ENCODE assay signal across 1 cellular context in genomic region chr10:5284311-5285057, GRCh38.
TF ChIP-seq lines count a peak whose summit lies in the region.

No MANE protein-coding gene starts in this region.

TF ChIP-seq in K562, 482 proteins besides CTCF, POLR2A, EP300 and RAD21 (continued from another document and continues in another):
- TF ChIP-seq ZNF75A (CRISPR knock-in tag; IDR thresholded peaks at IDR 0.05) (no peak), ZFP1 (CRISPR knock-in tag; IDR thresholded peaks at IDR 0.05) (no peak), POLR2H (tag; IDR thresholded peaks at IDR 0.05; ENCODE audit: low read depth) (peak; percentile 63), ZNF124 (CRISPR knock-in tag; IDR thresholded peaks at IDR 0.05) (no peak), HIVEP1 (CRISPR knock-in tag; IDR thresholded peaks at IDR 0.05) (no peak), SREBF2 (CRISPR knock-in tag; IDR thresholded peaks at IDR 0.05) (no peak), HNRNPUL1 (IDR thresholded peaks at IDR 0.05; ENCODE audit: low read length) (no peak), CBX5 (IDR thresholded peaks at IDR 0.05; ENCODE audit: borderline replicate concordance, low read depth) (no peak), THAP12 (CRISPR knock-in tag; IDR thresholded peaks at IDR 0.05) (no peak), ZFP30 (CRISPR knock-in tag; IDR thresholded peaks at IDR 0.05; ENCODE audit: borderline replicate concordance) (no peak), ZNF174 (CRISPR knock-in tag; IDR thresholded peaks at IDR 0.05) (no peak), ZNF431 (CRISPR knock-in tag; IDR thresholded peaks at IDR 0.05) (no peak), TCF15 (CRISPR knock-in tag; IDR thresholded peaks at IDR 0.05) (no peak), KLF13 (tag; IDR thresholded peaks at IDR 0.05; ENCODE audit: borderline replicate concordance, low read depth) (0 out of 2 replicates have a peak, but pooled peaks have one; percentile 52), IRF1 (CRISPR knock-in tag; IDR thresholded peaks at IDR 0.05; ENCODE audit: borderline replicate concordance) (no peak), ZNF384 (IDR thresholded peaks at IDR 0.05; ENCODE audit: low read depth, low read length) (no peak), FOXJ2 (tag; IDR thresholded peaks at IDR 0.05) (no peak), NFATC3 (IDR thresholded peaks at IDR 0.05) (no peak), FOXK1 (CRISPR knock-in tag; IDR thresholded peaks at IDR 0.05; ENCODE audit: borderline replicate concordance) (no peak), KHSRP (IDR thresholded peaks at IDR 0.05) (no peak), ZNF766 (CRISPR knock-in tag; conservative IDR thresholded peaks at IDR 0.05) (0 out of 2 replicates have a peak, but pooled peaks have one; percentile 32), ZNF639 (CRISPR knock-in tag; conservative IDR thresholded peaks at IDR 0.05 in 1 of 2, IDR thresholded peaks at IDR 0.05 in 1 of 2) (peak in 1 of 2 experiments; percentile 58; a peak in 2 of 4 replicates), ZBTB5 (IDR thresholded peaks at IDR 0.05) (no peak), SRF (CRISPR knock-in tag; IDR thresholded peaks at IDR 0.05) (no peak), ARHGAP35 (IDR thresholded peaks at IDR 0.05; ENCODE audit: partially characterized antibody) (no peak), SRSF3 (IDR thresholded peaks at IDR 0.05; ENCODE audit: insufficient read depth, low read length) (no peak), SPI1 (IDR thresholded peaks at IDR 0.05; ENCODE audit: borderline replicate concordance, low read depth, low read length) (peak; percentile 92), ZNF212 (CRISPR knock-in tag; IDR thresholded peaks at IDR 0.05) (no peak), MAZ (CRISPR knock-in tag; conservative IDR thresholded peaks at IDR 0.05 in 1 of 2, IDR thresholded peaks at IDR 0.05 in 1 of 2) (no peak), ARID4B (CRISPR knock-in tag; IDR thresholded peaks at IDR 0.05) (no peak), SMAD2 (IDR thresholded peaks at IDR 0.05; ENCODE audit: low read depth, low read length) (no peak), ZNF586 (CRISPR knock-in tag; conservative IDR thresholded peaks at IDR 0.05) (no peak), CBX1 (IDR thresholded peaks at IDR 0.05; ENCODE audit: low read depth) (no peak), SOX6 (IDR thresholded peaks at IDR 0.05) (peak; percentile 60; the same call in 1 of the 2 replicates), ZNF224 (CRISPR knock-in tag; IDR thresholded peaks at IDR 0.05) (no peak), EP400 (IDR thresholded peaks at IDR 0.05) (peak; percentile 68), PHTF2 (CRISPR knock-in tag; IDR thresholded peaks at IDR 0.05) (no peak)
- TF ChIP-seq, protein P1, sequence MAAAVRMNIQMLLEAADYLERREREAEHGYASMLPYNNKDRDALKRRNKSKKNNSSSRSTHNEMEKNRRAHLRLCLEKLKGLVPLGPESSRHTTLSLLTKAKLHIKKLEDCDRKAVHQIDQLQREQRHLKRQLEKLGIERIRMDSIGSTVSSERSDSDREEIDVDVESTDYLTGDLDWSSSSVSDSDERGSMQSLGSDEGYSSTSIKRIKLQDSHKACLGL (CRISPR knock-in tag; IDR thresholded peaks at IDR 0.05; ENCODE audit: borderline replicate concordance, poor library complexity, severe bottlenecking) = no peak
- TF ChIP-seq, protein P2, sequence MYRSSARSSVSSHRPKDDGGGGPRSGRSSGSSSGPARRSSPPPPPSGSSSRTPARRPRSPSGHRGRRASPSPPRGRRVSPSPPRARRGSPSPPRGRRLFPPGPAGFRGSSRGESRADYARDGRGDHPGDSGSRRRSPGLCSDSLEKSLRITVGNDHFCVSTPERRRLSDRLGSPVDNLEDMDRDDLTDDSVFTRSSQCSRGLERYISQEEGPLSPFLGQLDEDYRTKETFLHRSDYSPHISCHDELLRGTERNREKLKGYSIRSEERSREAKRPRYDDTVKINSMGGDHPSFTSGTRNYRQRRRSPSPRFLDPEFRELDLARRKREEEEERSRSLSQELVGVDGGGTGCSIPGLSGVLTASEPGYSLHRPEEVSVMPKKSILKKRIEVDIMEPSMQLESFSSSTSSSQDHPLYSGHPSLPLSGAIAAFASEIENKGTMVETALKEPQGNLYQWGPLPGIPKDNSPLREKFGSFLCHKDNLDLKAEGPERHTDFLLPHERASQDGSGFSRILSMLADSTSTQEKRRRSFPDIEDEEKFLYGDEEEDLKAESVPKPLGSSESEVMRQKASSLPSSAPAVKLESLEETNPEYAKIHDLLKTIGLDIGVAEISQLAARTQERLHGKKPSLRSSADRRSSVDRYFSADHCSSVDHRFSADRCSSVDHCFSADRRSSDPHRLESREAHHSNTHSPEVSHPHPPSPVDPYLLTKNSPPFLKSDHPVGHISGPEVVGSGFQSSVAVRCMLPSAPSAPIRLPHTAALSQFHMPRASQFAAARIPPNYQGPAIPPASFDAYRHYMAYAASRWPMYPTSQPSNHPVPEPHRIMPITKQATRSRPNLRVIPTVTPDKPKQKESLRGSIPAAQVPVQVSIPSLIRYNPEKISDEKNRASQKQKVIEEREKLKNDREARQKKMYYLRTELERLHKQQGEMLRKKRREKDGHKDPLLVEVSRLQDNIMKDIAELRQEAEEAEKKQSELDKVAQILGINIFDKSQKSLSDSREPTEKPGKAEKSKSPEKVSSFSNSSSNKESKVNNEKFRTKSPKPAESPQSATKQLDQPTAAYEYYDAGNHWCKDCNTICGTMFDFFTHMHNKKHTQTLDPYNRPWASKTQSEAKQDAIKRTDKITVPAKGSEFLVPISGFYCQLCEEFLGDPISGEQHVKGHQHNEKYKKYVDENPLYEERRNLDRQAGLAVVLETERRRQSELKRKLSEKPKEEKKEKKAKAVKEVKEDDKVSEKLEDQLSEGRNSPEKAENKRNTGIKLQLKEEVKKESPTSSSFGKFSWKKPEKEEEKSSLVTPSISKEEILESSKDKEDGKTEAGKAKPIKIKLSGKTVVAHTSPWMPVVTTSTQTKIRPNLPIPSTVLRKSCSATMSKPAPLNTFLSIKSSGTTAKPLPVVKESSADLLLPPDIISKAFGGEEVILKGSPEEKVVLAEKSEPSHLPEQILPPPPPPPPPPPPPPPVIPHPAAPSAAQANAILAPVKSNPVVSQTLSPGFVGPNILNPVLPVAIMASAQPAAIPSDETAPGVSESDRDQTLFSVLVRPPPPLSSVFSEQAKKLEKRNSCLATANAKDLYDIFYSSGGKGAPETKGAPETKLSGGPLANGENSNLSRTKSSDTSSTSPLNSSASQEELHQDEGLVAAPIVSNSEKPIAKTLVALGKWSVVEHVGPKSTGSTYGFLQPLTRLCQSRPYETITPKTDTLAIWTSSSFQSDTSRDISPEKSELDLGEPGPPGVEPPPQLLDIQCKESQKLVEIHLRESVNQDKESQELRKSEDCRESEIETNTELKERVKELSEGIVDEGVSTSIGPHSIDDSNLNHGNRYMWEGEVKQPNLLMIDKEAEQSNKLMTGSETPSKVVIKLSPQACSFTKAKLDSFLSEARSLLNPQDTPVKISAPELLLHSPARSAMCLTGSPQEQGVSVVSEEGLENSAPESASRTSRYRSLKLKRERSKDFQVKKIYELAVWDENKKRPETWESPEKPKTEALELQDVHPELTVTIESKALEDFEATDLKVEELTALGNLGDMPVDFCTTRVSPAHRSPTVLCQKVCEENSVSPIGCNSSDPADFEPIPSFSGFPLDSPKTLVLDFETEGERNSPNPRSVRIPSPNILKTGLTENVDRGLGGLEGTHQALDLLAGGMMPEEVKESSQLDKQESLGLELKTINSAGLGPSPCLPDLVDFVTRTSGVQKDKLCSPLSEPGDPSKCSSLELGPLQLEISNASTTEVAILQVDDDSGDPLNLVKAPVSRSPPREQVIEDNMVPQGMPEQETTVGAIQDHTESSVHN (IDR thresholded peaks at IDR 0.05; ENCODE audit: borderline replicate concordance in 1 of 2, low read depth in 1 of 2) = no peak
